8 cellular contexts compared by ENCODE assay signal in the genomic region with DNA sequence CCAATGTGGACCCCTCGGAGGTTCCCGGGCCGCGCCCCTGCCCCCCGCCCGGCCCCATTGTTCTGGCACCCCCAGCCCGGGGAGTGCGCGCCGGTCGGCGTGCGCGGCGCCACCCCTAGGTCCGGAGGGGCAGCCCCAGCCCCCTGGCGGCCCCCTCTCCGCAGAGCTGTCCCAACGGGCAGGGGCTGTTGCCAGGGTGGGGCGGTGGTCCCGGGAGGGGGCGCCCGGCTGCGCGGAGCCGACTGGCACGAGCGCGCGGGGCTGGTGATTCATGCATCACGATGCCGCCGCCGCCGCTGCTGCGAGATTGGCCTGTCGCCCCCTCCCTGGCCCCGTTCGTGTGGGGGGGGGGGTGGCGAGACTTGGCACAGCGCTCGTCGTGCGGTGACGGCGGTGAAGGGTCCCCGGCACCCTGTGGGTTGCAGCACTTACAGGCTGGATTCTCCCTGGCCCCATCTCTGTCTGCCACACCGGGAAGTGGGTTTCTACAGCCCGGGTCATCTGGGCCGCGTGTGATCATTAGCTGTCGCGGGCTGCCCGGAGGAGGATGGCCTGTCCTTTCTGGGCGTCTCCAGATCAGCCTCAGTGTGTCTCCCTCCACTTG. TPM values are rescaled to one million over a fixed set of nuclear protein-coding genes. Genes with fewer than 3 reads are reported as not detected.
A peak's percentile ranks its signal among the peaks of the same experiment; 100 is the strongest.
DNase-seq lines count a peak whose midpoint lies in the region; ATAC-seq and TF ChIP-seq lines count a peak whose summit lies in the region.

No MANE protein-coding gene starts in this region.

- no peak for TF ChIP-seq CTCF in AG04450 (IDR thresholded peaks at IDR 0.05; ENCODE audit: low read depth, low read length)

- CTCF ChIA-PET in AG04450 (lab: Charles Lee), result interaction anchor here (1.8 kb wide), 1 partner anchor 63 kb away, joined by 7 read pairs; no protein-coding TSS in a partner anchor

- H3K4me3 ChIP-seq in AG04450 (ENCODE audit: low read depth, low read length), result peak overlapping the region; percentile 79
- H3K4me3 ChIP-seq in rectal smooth muscle tissue (ENCODE audit: low read length), result peak overlapping the region; percentile 84

- no peaks in the 10 kb centered on the region for H3K27me3 ChIP-seq in AG04450 (ENCODE audit: control insufficient read depth, insufficient read depth, low read length)
- H3K27me3 ChIP-seq in rectal smooth muscle tissue (ENCODE audit: control insufficient read depth, insufficient read depth, low read length), result no peaks in the 10 kb centered on the region

- H3K27ac Mint-ChIP-seq in activated T-helper 2 cell treated with anti-CD3 and anti-CD28 coated beads, Interferon-gamma antibody, Interleukin-2, Interleukin-4, amounts not matched to agents 10 μg/mL and 5 μg/mL and 100 μg/mL, durations not matched to agents 14 hours and 24 hours and 36 hours, result no peak overlapping the region

- H3K4me3 Mint-ChIP-seq in activated T-helper 2 cell treated with anti-CD3 and anti-CD28 coated beads, Interferon-gamma antibody, Interleukin-2, Interleukin-4, amounts not matched to agents 10 μg/mL and 5 μg/mL and 100 μg/mL, durations not matched to agents 14 hours and 24 hours and 36 hours (ENCODE audit: low read depth), result peak overlapping the region; percentile 77

- POLR2A ChIA-PET in AG04450 (lab: Yijun Ruan, JAX), result interaction anchor here (0.6 to 1.0 kb wide), 4 partner anchors 11 to 443 kb away, joined by 3 to 13 read pairs (median 4); no protein-coding TSS in a partner anchor

- H3K9me3 ChIP-seq in AG04450 (ENCODE audit: control insufficient read depth, insufficient read depth, low read length), result no peaks in the 10 kb centered on the region; the same call in 1 of the 2 replicates

- H3K4me1 Mint-ChIP-seq in activated T-helper 2 cell treated with anti-CD3 and anti-CD28 coated beads, Interferon-gamma antibody, Interleukin-2, Interleukin-4, amounts not matched to agents 10 μg/mL and 5 μg/mL and 100 μg/mL, durations not matched to agents 14 hours and 24 hours and 36 hours (ENCODE audit: low read depth), result peaks cover 2% of the 10 kb centered on the region

- intact Hi-C loops in activated T-helper 2 cell treated with anti-CD3 and anti-CD28 coated beads, Interferon-gamma antibody, Interleukin-2, Interleukin-4, amounts not matched to agents 10 μg/mL and 5 μg/mL and 100 μg/mL, durations not matched to agents 14 hours and 24 hours and 36 hours (cut with micrococcal nuclease), result no loop called here

- H3K4me1 ChIP-seq in rectal smooth muscle tissue (ENCODE audit: control insufficient read depth, insufficient read depth, low read length), result peaks cover 27% of the 10 kb centered on the region

- DNase-seq in AG04450 (ENCODE audit: low read depth, low spot score) (no peak), M059J (ENCODE audit: low read depth) (peak; percentile 35), foreskin melanocyte (peak; percentile 28), globus pallidus (ENCODE audit: low spot score) (no peak), HPDE6-E6E7 (ENCODE audit: extremely low spot score) (no peak)
- no peak for DNase-seq in activated T-helper 2 cell treated with anti-CD3 and anti-CD28 coated beads, Interferon-gamma antibody, Interleukin-2, Interleukin-4, amounts not matched to agents 10 μg/mL and 5 μg/mL and 100 μg/mL, durations not matched to agents 14 hours and 24 hours and 36 hours (ENCODE audit: low spot score)

- peaks cover 31% of the 10 kb centered on the region for H3K27me3 Mint-ChIP-seq in activated T-helper 2 cell treated with anti-CD3 and anti-CD28 coated beads, Interferon-gamma antibody, Interleukin-2, Interleukin-4, amounts not matched to agents 10 μg/mL and 5 μg/mL and 100 μg/mL, durations not matched to agents 14 hours and 24 hours and 36 hours (ENCODE audit: low read depth)

- peak overlapping the region; percentile 77 for H3K9ac ChIP-seq in rectal smooth muscle tissue (ENCODE audit: low read length)

- no peaks in the 10 kb centered on the region for H3K36me3 Mint-ChIP-seq in activated T-helper 2 cell treated with anti-CD3 and anti-CD28 coated beads, Interferon-gamma antibody, Interleukin-2, Interleukin-4, amounts not matched to agents 10 μg/mL and 5 μg/mL and 100 μg/mL, durations not matched to agents 14 hours and 24 hours and 36 hours (ENCODE audit: low read depth)

- peak overlapping the region; percentile 21 for H3K27ac ChIP-seq in AG04450 (ENCODE audit: low read depth, low read length)
- peak overlapping the region; percentile 93 for H3K27ac ChIP-seq in rectal smooth muscle tissue (ENCODE audit: low read depth, low read length)

- H3K36me3 ChIP-seq in rectal smooth muscle tissue (ENCODE audit: control insufficient read depth, insufficient read depth, low read length), result no peaks in the 10 kb centered on the region

- H3K9me3 Mint-ChIP-seq in activated T-helper 2 cell treated with anti-CD3 and anti-CD28 coated beads, Interferon-gamma antibody, Interleukin-2, Interleukin-4, amounts not matched to agents 10 μg/mL and 5 μg/mL and 100 μg/mL, durations not matched to agents 14 hours and 24 hours and 36 hours, result no peaks in the 10 kb centered on the region

- no peak for ATAC-seq in HG02885 (IDR thresholded peaks at IDR 0.05; ENCODE audit: poor library complexity, unreplicated experiment)

RNA-seq across cellular contexts. Expression of a gene that starts 0.8 kb away (rescaled TPM):
- polyA plus RNA-seq in AG04450 (2011; rRNA removed), result 68.3 and 69.9 TPM in 2 replicates
- 57.8 and 68.3 TPM in 2 replicates for polyA minus RNA-seq in AG04450 (2011; rRNA and poly(A)+ RNA removed)
- total RNA-seq in M059J (2014; rRNA removed; shearing (Covaris generic)), result 30.0 and 49.5 TPM in 2 replicates
- total RNA-seq in activated T-helper 2 cell treated with anti-CD3 and anti-CD28 coated beads, Interferon-gamma antibody, Interleukin-2, Interleukin-4, amounts not matched to agents 10 μg/mL and 5 μg/mL and 100 μg/mL, durations not matched to agents 14 hours and 24 hours and 36 hours, result 23.5 and 27.9 TPM in 2 replicates

Comparison
In these comparisons a context has a peak if more than half of its experiments do, and no peak if none do; other contexts are left out.
1. DNase-seq: peak in M059J (single experiment) and foreskin melanocyte (single experiment); none in AG04450 (single experiment), activated T-helper 2 cell treated with anti-CD3 and anti-CD28 coated beads, Interferon-gamma antibody, Interleukin-2, Interleukin-4, amounts not matched to agents 10 μg/mL and 5 μg/mL and 100 μg/mL, durations not matched to agents 14 hours and 24 hours and 36 hours (single experiment), globus pallidus (single experiment) and HPDE6-E6E7 (single experiment).